ENCODE assay signal across 21 cellular contexts in genomic region chr12:65835256-65835655, GRCh38. TPM values are rescaled to one million over a fixed set of nuclear protein-coding genes. Genes with fewer than 3 reads are reported as not detected.
"Had no signal": no experiment of that assay in that cellular context is flagged by ENCODE, and none has a peak within 500 bp of the region (broad histone marks: within the 10 kb centered on the region; RNA-seq: fewer than 3 reads in every experiment).

No MANE protein-coding gene starts in this region.

- FAIRE-seq: bronchial epithelial cell, keratinocyte had no signal

- H3K36me3 Mint-ChIP-seq: activated naive CD8-positive, alpha-beta T cell treated with anti-CD3 and anti-CD28 coated beads for 36 hours; natural killer cell; stimulated activated memory B cell treated with anti-CD40 and anti-IgM and Interleukin-4, amounts not matched to agents 10 μg/mL and 1 μg/mL and 100 μg/mL, for 72 hours had no signal

- H3K9me3 ChIP-seq: left lung, sigmoid colon, tibial artery, uterus had no signal

- H3K36me3 ChIP-seq: left lung, sigmoid colon, tibial artery, uterus had no signal

- H3K4me1 Mint-ChIP-seq: activated B cell treated with CpG ODN at 0.5 μM for 24 hours; activated naive CD8-positive, alpha-beta T cell treated with anti-CD3 and anti-CD28 coated beads for 36 hours; natural killer cell; stimulated activated memory B cell treated with anti-CD40 and anti-IgM and Interleukin-4, amounts not matched to agents 10 μg/mL and 1 μg/mL and 100 μg/mL, for 72 hours had no signal

- H3K9me3 Mint-ChIP-seq: activated B cell treated with CpG ODN at 0.5 μM for 24 hours; activated CD8-positive, alpha-beta T cell treated with anti-CD3 and anti-CD28 coated beads for 36 hours; activated naive CD8-positive, alpha-beta T cell treated with anti-CD3 and anti-CD28 coated beads for 36 hours; activated T-cell treated with anti-CD3 and anti-CD28 coated beads, Interleukin-2, amount 50 U/mL, for 72 hours; effector memory CD8-positive, alpha-beta T cell; natural killer cell; stimulated activated memory B cell treated with anti-CD40 and anti-IgM and Interleukin-4, amounts not matched to agents 10 μg/mL and 1 μg/mL and 100 μg/mL, for 72 hours had no signal

- ATAC-seq: activated CD8-positive, alpha-beta T cell treated with anti-CD3 and anti-CD28 coated beads for 36 hours; activated T-cell treated with anti-CD3 and anti-CD28 coated beads, Interleukin-2, amount 50 U/mL, for 72 hours; effector memory CD8-positive, alpha-beta T cell; left lung; natural killer cell; stimulated activated memory B cell treated with anti-CD40 and anti-IgM and Interleukin-4, amounts not matched to agents 10 μg/mL and 1 μg/mL and 100 μg/mL, for 72 hours had no signal

- H3K27ac ChIP-seq: left lung, sigmoid colon, tibial artery, uterus had no signal

- H3K27ac Mint-ChIP-seq: activated B cell treated with CpG ODN at 0.5 μM for 24 hours; activated CD8-positive, alpha-beta T cell treated with anti-CD3 and anti-CD28 coated beads for 36 hours; activated naive CD8-positive, alpha-beta T cell treated with anti-CD3 and anti-CD28 coated beads for 36 hours; activated T-cell treated with anti-CD3 and anti-CD28 coated beads, Interleukin-2, amount 50 U/mL, for 72 hours; effector memory CD8-positive, alpha-beta T cell; natural killer cell; stimulated activated memory B cell treated with anti-CD40 and anti-IgM and Interleukin-4, amounts not matched to agents 10 μg/mL and 1 μg/mL and 100 μg/mL, for 72 hours had no signal

- H3K4me3 Mint-ChIP-seq: activated B cell treated with CpG ODN at 0.5 μM for 24 hours; activated CD8-positive, alpha-beta T cell treated with anti-CD3 and anti-CD28 coated beads for 36 hours; activated naive CD8-positive, alpha-beta T cell treated with anti-CD3 and anti-CD28 coated beads for 36 hours; activated T-cell treated with anti-CD3 and anti-CD28 coated beads, Interleukin-2, amount 50 U/mL, for 72 hours; effector memory CD8-positive, alpha-beta T cell; natural killer cell; stimulated activated memory B cell treated with anti-CD40 and anti-IgM and Interleukin-4, amounts not matched to agents 10 μg/mL and 1 μg/mL and 100 μg/mL, for 72 hours had no signal

- H3K4me1 ChIP-seq: left lung, sigmoid colon, tibial artery, uterus had no signal

- DNase-seq: activated B cell treated with CpG ODN at 0.5 μM for 24 hours; activated CD4-positive, alpha-beta T cell treated with anti-CD3 and anti-CD28 coated beads for 48 hours; activated CD8-positive, alpha-beta memory T cell treated with anti-CD3 and anti-CD28 coated beads, Interleukin-2, amount 50 U/mL, for 48 hours; activated CD8-positive, alpha-beta T cell treated with anti-CD3 and anti-CD28 coated beads for 36 hours; activated gamma-delta T cell treated with Interleukin-2 at 50 U/mL for 16 hours; activated naive CD8-positive, alpha-beta T cell treated with anti-CD3 and anti-CD28 coated beads for 36 hours; activated T-cell treated with anti-CD3 and anti-CD28 coated beads, Interleukin-2, amount 50 U/mL, for 72 hours; dermis blood vessel endothelial cell; effector memory CD8-positive, alpha-beta T cell; left lung; mammary epithelial cell; natural killer cell; occipital lobe; sigmoid colon; SW 1271; tibial artery; uterus had no signal

- H3K4me3 ChIP-seq: left lung, sigmoid colon, tibial artery, uterus had no signal

RNA-seq across cellular contexts. Expression of gene HMGA2, which starts 11.0 kb away (rescaled TPM):
- total RNA-seq: activated B cell treated with CpG ODN at 0.5 μM for 24 hours; activated CD8-positive, alpha-beta T cell treated with anti-CD3 and anti-CD28 coated beads for 36 hours; activated naive CD8-positive, alpha-beta T cell treated with anti-CD3 and anti-CD28 coated beads for 36 hours; activated T-cell treated with anti-CD3 and anti-CD28 coated beads, Interleukin-2, amount 50 U/mL, for 72 hours; T-helper 2 cell treated with Interferon-gamma antibody and Interleukin-4, amounts not matched to agents 100 ng/mL and 5 ng/mL, for 36 hours had no signal
